1 cellular context compared by ENCODE assay signal in the genomic region with DNA sequence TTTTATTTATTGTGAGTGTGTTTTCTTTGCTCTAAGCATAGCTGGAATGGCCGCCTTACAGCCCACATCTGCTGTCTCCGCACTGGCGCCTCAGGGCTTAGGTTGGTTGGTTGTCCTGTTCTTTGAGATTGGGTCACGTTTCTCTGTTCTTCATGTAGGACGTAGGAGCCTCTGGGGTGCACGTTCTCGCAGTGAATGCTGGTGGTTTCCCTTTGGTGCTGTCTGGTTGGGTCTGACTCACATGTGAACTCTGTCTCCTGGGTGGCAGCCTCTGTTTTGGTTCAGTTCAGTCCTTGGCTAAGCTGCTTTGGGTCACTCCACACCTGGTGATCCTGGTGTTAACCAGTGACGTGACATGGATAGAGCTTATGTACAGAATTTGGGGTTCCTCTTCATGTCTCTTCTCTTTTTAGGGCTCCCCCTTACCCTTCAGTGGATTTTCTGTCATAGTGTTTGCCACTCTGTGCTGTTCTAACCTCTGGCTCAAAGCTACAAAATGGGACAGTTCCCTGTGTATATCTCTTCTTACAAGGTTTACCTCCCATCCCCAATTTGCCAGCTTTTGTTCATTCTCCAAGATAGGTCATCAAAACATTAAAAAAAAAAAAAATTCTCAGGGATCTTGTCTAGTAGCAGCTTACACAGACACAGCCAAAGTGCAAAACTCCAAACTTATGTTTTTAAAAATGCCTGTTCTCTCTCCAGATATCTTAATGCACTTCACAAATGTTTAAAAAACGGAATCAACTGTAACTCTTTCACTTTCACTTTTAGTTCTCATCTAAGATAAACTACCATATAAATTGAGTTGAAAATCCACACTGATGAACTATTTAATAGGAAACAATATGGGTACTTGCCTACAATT.
TF ChIP-seq lines count a peak whose summit lies in the region.

No MANE protein-coding gene starts in this region.

TF ChIP-seq in HepG2, 621 proteins besides CTCF, POLR2A, EP300 and RAD21 (continued from another document):
- TF ChIP-seq, protein P1, sequence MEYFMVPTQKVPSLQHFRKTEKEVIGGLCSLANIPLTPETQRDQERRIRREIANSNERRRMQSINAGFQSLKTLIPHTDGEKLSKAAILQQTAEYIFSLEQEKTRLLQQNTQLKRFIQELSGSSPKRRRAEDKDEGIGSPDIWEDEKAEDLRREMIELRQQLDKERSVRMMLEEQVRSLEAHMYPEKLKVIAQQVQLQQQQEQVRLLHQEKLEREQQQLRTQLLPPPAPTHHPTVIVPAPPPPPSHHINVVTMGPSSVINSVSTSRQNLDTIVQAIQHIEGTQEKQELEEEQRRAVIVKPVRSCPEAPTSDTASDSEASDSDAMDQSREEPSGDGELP (IDR thresholded peaks at IDR 0.05; ENCODE audit: borderline replicate concordance, low read depth): no peak; the same call in 1 of the 2 replicates
- TF ChIP-seq ZBTB42 (CRISPR knock-in tag; IDR thresholded peaks at IDR 0.05) (no peak), ZNF776 (CRISPR knock-in tag; IDR thresholded peaks at IDR 0.05) (no peak), ZNF792 (CRISPR knock-in tag; IDR thresholded peaks at IDR 0.05) (no peak), HNRNPH1 (optimal IDR thresholded peaks at IDR 0.05; ENCODE audit: low read depth, low read length) (no peak), ZNF431 (CRISPR knock-in tag; IDR thresholded peaks at IDR 0.05; ENCODE audit: borderline replicate concordance, low read depth) (peak; percentile 36; the same call in 1 of the 2 replicates), SALL1 (CRISPR knock-in tag; IDR thresholded peaks at IDR 0.05) (peak; percentile 26; the same call in 1 of the 2 replicates), FOSL2 (CRISPR knock-in tag; IDR thresholded peaks at IDR 0.05) (peak; percentile 76), BORCS8-MEF2B (CRISPR knock-in tag; IDR thresholded peaks at IDR 0.05) (no peak), CAMTA2 (CRISPR knock-in tag; IDR thresholded peaks at IDR 0.05; ENCODE audit: borderline replicate concordance) (no peak), MXI1 (IDR thresholded peaks at IDR 0.05; ENCODE audit: borderline replicate concordance, low read depth, low read length) (0 out of 3 replicates have a peak, but pooled peaks have one; percentile 18), MED1 (CRISPR knock-in tag; IDR thresholded peaks at IDR 0.05) (peak; percentile 36; the same call in 1 of the 2 replicates), SMAD9 (CRISPR knock-in tag; IDR thresholded peaks at IDR 0.05) (no peak), ZSCAN9 (CRISPR knock-in tag; IDR thresholded peaks at IDR 0.05; ENCODE audit: borderline replicate concordance) (0 out of 2 replicates have a peak, but pooled peaks have one; percentile 38), ZNF143 (CRISPR knock-in tag; IDR thresholded peaks at IDR 0.05) (0 out of 2 replicates have a peak, but pooled peaks have one; percentile 29), ZFX (CRISPR knock-in tag; IDR thresholded peaks at IDR 0.05; ENCODE audit: low read depth) (0 out of 2 replicates have a peak, but pooled peaks have one; percentile 30), ZNF17 (CRISPR knock-in tag; IDR thresholded peaks at IDR 0.05) (no peak)
- TF ChIP-seq, protein P2, sequence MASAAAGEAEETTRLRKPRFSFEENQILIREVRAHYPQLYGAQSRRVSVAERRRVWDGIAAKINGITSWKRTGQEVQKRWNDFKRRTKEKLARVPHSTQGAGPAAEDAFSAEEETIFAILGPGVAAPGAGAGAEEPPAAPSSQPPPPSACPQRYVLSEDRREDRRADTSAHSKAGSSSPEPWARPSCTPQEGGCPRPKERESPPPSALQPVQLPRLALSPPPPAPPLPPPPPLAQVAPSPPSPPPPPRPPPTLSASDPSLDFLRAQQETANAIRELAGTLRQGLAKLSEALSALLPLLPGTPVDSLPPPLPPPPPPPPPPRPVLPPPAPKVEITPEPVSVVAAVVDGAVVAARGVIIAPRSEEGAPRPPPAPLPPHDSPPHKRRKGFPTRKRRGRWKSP (CRISPR knock-in tag; IDR thresholded peaks at IDR 0.05): no peak
- TF ChIP-seq, protein P3, sequence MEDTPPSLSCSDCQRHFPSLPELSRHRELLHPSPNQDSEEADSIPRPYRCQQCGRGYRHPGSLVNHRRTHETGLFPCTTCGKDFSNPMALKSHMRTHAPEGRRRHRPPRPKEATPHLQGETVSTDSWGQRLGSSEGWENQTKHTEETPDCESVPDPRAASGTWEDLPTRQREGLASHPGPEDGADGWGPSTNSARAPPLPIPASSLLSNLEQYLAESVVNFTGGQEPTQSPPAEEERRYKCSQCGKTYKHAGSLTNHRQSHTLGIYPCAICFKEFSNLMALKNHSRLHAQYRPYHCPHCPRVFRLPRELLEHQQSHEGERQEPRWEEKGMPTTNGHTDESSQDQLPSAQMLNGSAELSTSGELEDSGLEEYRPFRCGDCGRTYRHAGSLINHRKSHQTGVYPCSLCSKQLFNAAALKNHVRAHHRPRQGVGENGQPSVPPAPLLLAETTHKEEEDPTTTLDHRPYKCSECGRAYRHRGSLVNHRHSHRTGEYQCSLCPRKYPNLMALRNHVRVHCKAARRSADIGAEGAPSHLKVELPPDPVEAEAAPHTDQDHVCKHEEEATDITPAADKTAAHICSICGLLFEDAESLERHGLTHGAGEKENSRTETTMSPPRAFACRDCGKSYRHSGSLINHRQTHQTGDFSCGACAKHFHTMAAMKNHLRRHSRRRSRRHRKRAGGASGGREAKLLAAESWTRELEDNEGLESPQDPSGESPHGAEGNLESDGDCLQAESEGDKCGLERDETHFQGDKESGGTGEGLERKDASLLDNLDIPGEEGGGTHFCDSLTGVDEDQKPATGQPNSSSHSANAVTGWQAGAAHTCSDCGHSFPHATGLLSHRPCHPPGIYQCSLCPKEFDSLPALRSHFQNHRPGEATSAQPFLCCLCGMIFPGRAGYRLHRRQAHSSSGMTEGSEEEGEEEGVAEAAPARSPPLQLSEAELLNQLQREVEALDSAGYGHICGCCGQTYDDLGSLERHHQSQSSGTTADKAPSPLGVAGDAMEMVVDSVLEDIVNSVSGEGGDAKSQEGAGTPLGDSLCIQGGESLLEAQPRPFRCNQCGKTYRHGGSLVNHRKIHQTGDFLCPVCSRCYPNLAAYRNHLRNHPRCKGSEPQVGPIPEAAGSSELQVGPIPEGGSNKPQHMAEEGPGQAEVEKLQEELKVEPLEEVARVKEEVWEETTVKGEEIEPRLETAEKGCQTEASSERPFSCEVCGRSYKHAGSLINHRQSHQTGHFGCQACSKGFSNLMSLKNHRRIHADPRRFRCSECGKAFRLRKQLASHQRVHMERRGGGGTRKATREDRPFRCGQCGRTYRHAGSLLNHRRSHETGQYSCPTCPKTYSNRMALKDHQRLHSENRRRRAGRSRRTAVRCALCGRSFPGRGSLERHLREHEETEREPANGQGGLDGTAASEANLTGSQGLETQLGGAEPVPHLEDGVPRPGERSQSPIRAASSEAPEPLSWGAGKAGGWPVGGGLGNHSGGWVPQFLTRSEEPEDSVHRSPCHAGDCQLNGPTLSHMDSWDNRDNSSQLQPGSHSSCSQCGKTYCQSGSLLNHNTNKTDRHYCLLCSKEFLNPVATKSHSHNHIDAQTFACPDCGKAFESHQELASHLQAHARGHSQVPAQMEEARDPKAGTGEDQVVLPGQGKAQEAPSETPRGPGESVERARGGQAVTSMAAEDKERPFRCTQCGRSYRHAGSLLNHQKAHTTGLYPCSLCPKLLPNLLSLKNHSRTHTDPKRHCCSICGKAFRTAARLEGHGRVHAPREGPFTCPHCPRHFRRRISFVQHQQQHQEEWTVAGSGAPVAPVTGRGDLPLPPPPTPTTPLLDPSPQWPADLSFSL (CRISPR knock-in tag; IDR thresholded peaks at IDR 0.05): 0 out of 2 replicates have a peak, but pooled peaks have one; percentile 31
- TF ChIP-seq, protein P4, sequence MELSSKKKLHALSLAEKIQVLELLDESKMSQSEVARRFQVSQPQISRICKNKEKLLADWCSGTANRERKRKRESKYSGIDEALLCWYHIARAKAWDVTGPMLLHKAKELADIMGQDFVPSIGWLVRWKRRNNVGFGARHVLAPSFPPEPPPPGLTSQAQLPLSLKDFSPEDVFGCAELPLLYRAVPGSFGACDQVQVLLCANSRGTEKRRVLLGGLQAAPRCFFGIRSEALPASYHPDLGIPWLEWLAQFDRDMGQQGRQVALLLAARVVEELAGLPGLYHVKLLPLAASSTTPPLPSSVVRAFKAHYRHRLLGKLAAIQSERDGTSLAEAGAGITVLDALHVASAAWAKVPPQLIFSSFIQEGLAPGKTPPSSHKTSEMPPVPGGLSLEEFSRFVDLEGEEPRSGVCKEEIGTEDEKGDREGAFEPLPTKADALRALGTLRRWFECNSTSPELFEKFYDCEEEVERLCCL (CRISPR knock-in tag; IDR thresholded peaks at IDR 0.05; ENCODE audit: borderline replicate concordance): no peak
- TF ChIP-seq, protein P5, sequence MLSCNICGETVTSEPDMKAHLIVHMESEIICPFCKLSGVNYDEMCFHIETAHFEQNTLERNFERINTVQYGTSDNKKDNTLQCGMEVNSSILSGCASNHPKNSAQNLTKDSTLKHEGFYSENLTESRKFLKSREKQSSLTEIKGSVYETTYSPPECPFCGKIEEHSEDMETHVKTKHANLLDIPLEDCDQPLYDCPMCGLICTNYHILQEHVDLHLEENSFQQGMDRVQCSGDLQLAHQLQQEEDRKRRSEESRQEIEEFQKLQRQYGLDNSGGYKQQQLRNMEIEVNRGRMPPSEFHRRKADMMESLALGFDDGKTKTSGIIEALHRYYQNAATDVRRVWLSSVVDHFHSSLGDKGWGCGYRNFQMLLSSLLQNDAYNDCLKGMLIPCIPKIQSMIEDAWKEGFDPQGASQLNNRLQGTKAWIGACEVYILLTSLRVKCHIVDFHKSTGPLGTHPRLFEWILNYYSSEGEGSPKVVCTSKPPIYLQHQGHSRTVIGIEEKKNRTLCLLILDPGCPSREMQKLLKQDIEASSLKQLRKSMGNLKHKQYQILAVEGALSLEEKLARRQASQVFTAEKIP (CRISPR knock-in tag; IDR thresholded peaks at IDR 0.05; ENCODE audit: borderline replicate concordance): no peak
- TF ChIP-seq, protein P6, sequence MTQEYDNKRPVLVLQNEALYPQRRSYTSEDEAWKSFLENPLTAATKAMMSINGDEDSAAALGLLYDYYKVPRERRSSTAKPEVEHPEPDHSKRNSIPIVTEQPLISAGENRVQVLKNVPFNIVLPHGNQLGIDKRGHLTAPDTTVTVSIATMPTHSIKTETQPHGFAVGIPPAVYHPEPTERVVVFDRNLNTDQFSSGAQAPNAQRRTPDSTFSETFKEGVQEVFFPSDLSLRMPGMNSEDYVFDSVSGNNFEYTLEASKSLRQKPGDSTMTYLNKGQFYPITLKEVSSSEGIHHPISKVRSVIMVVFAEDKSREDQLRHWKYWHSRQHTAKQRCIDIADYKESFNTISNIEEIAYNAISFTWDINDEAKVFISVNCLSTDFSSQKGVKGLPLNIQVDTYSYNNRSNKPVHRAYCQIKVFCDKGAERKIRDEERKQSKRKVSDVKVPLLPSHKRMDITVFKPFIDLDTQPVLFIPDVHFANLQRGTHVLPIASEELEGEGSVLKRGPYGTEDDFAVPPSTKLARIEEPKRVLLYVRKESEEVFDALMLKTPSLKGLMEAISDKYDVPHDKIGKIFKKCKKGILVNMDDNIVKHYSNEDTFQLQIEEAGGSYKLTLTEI (CRISPR knock-in tag; conservative IDR thresholded peaks at IDR 0.05): no peak
- TF ChIP-seq, protein P7, sequence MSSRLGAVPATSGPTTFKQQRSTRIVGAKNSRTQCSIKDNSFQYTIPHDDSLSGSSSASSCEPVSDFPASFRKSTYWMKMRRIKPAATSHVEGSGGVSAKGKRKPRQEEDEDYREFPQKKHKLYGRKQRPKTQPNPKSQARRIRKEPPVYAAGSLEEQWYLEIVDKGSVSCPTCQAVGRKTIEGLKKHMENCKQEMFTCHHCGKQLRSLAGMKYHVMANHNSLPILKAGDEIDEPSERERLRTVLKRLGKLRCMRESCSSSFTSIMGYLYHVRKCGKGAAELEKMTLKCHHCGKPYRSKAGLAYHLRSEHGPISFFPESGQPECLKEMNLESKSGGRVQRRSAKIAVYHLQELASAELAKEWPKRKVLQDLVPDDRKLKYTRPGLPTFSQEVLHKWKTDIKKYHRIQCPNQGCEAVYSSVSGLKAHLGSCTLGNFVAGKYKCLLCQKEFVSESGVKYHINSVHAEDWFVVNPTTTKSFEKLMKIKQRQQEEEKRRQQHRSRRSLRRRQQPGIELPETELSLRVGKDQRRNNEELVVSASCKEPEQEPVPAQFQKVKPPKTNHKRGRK (CRISPR knock-in tag; IDR thresholded peaks at IDR 0.05): no peak
- TF ChIP-seq, protein P8, sequence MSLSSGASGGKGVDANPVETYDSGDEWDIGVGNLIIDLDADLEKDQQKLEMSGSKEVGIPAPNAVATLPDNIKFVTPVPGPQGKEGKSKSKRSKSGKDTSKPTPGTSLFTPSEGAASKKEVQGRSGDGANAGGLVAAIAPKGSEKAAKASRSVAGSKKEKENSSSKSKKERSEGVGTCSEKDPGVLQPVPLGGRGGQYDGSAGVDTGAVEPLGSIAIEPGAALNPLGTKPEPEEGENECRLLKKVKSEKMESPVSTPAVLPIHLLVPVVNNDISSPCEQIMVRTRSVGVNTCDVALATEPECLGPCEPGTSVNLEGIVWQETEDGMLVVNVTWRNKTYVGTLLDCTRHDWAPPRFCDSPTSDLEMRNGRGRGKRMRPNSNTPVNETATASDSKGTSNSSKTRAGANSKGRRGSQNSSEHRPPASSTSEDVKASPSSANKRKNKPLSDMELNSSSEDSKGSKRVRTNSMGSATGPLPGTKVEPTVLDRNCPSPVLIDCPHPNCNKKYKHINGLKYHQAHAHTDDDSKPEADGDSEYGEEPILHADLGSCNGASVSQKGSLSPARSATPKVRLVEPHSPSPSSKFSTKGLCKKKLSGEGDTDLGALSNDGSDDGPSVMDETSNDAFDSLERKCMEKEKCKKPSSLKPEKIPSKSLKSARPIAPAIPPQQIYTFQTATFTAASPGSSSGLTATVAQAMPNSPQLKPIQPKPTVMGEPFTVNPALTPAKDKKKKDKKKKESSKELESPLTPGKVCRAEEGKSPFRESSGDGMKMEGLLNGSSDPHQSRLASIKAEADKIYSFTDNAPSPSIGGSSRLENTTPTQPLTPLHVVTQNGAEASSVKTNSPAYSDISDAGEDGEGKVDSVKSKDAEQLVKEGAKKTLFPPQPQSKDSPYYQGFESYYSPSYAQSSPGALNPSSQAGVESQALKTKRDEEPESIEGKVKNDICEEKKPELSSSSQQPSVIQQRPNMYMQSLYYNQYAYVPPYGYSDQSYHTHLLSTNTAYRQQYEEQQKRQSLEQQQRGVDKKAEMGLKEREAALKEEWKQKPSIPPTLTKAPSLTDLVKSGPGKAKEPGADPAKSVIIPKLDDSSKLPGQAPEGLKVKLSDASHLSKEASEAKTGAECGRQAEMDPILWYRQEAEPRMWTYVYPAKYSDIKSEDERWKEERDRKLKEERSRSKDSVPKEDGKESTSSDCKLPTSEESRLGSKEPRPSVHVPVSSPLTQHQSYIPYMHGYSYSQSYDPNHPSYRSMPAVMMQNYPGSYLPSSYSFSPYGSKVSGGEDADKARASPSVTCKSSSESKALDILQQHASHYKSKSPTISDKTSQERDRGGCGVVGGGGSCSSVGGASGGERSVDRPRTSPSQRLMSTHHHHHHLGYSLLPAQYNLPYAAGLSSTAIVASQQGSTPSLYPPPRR (CRISPR knock-in tag; IDR thresholded peaks at IDR 0.05; ENCODE audit: borderline replicate concordance): peak; percentile 14; the same call in 1 of the 2 replicates
- TF ChIP-seq, protein P9, sequence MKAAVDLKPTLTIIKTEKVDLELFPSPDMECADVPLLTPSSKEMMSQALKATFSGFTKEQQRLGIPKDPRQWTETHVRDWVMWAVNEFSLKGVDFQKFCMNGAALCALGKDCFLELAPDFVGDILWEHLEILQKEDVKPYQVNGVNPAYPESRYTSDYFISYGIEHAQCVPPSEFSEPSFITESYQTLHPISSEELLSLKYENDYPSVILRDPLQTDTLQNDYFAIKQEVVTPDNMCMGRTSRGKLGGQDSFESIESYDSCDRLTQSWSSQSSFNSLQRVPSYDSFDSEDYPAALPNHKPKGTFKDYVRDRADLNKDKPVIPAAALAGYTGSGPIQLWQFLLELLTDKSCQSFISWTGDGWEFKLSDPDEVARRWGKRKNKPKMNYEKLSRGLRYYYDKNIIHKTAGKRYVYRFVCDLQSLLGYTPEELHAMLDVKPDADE (CRISPR knock-in tag; IDR thresholded peaks at IDR 0.05): no peak
